In genomic region chr1:206672844-206673758, GRCh38 we compare ENCODE assay signal across 11 cellular contexts. TPM values are rescaled to one million over a fixed set of nuclear protein-coding genes. Genes with fewer than 3 reads are reported as not detected.
A peak's percentile ranks its signal among the peaks of the same experiment; 100 is the strongest.
DNase-seq lines count a peak whose midpoint lies in the region; ATAC-seq and TF ChIP-seq lines count a peak whose summit lies in the region.
"Had no signal": no experiment of that assay in that cellular context is flagged by ENCODE, and none has a peak within 500 bp of the region (broad histone marks: within the 10 kb centered on the region; RNA-seq: fewer than 3 reads in every experiment).

No MANE protein-coding gene starts in this region.

- peaks cover 0 to 2% (median 0%) of the 10 kb centered on the region in 7 donors for H3K9me3 Mint-ChIP-seq in CD14-positive monocyte

- H3K36me3 Mint-ChIP-seq in CD14-positive monocyte = peaks cover 7% of the 10 kb centered on the region in 2 donors

- CTCF ChIA-PET in HEK293T (lab: Yijun Ruan, JAX) = interaction anchor here (1.0 to 1.5 kb wide), 3 partner anchors 8 to 61 kb away, joined by 3 to 6 read pairs (median 3); partner anchors contain the start of gene EIF2D

- no peak overlapping the region for H3K4me3 Mint-ChIP-seq in CD14-positive monocyte

- H3K27me3 Mint-ChIP-seq in CD14-positive monocyte (ENCODE audit: low read depth in 3 of 3) = peaks cover 26 to 39% (median 35%) of the 10 kb centered on the region in 3 donors

- POLR2A ChIA-PET in HEK293T (lab: Yijun Ruan, JAX) = interaction anchor here (1.2 to 1.5 kb wide), 2 partner anchors 11 to 38 kb away, joined by 3 to 5 read pairs; partner anchors contain the start of gene DYRK3

- no peaks in the 10 kb centered on the region for H3K36me3 ChIP-seq in mesodermal cell (ENCODE audit: control insufficient read depth, insufficient read depth, low read length)
- H3K36me3 ChIP-seq: HAP-1, prostate gland had no signal

- H3K9me3 ChIP-seq in mesodermal cell (ENCODE audit: control insufficient read depth, low read length) = no peaks in the 10 kb centered on the region
- H3K9me3 ChIP-seq: HAP-1, prostate gland had no signal

- TF ChIP-seq CTCF in CD14-positive monocyte (IDR thresholded peaks at IDR 0.05) = no peak
- TF ChIP-seq CTCF in coronary artery (IDR thresholded peaks at IDR 0.05) = no peak

- H3K27ac ChIP-seq in coronary artery (peak overlapping the region; percentile 55 to 78), mesodermal cell (ENCODE audit: low read depth, low read length, severe bottlenecking) (peak overlapping the region; percentile 6)

- no peak for ATAC-seq in GM19328 (IDR thresholded peaks at IDR 0.05; ENCODE audit: unreplicated experiment)

- H3K4me3 ChIP-seq in coronary artery (no peak overlapping the region), mesodermal cell (ENCODE audit: extremely low read depth, insufficient read depth, low read length, poor library complexity, severe bottlenecking) (no peak overlapping the region)
- H3K4me3 ChIP-seq: HAP-1, prostate gland had no signal

- peaks cover 14% of the 10 kb centered on the region for H3K4me1 ChIP-seq in mesodermal cell (ENCODE audit: control insufficient read depth, insufficient read depth, low read length, poor library complexity, severe bottlenecking)
- H3K4me1 ChIP-seq: prostate gland had no signal

- intact Hi-C loops in CD14-positive monocyte (cut with micrococcal nuclease) = no loop called here
- intact Hi-C loops in posterior cingulate gyrus (cut with DNase I) = loop anchor here (5.0 kb wide), 1 partner anchor 61 kb away; the partner anchor contains the start of gene EIF2D

- WGBS in mesodermal cell (ENCODE audit: insufficient coverage in 2 of 2), 2 experiments = 0 to 13% methylated on average over 1 of the region's 6 CpGs

- H3K27ac Mint-ChIP-seq in CD14-positive monocyte = no peak overlapping the region

- peak; percentile 66 for DNase-seq in CD14-positive monocyte (ENCODE audit: low spot score)
- DNase-seq in MV-4-11 (lab: John Stamatoyannopoulos, UW) = peak; percentile 85
- DNase-seq in coronary artery (ENCODE audit: low spot score) = no peak
- no peak for DNase-seq in posterior cingulate gyrus
- no peak for DNase-seq in HEK293T (ENCODE audit: extremely low spot score)
- DNase-seq in activated effector memory CD4-positive, alpha-beta T cell treated with anti-CD3 and anti-CD28 coated beads, Interleukin-2, amount 50 U/mL, for 16 hours = no peak
- DNase-seq: NCI-H446 treated with DMSO at 0.1 percent for 48 hours had no signal

- H3K4me1 Mint-ChIP-seq in CD14-positive monocyte = peaks cover 5% of the 10 kb centered on the region

TF ChIP-seq in HEK293T, 16 proteins besides CTCF, POLR2A, EP300 and RAD21:
- no peak for TF ChIP-seq ELF4 (IDR thresholded peaks at IDR 0.05)
- no peak for TF ChIP-seq FOXK2 (IDR thresholded peaks at IDR 0.05)
- TF ChIP-seq PKNOX1 (IDR thresholded peaks at IDR 0.05) = no peak; the same call in 1 of the 2 replicates
- TF ChIP-seq ARNT (IDR thresholded peaks at IDR 0.05) = no peak
- TF ChIP-seq SUZ12 (IDR thresholded peaks at IDR 0.05) = no peak
- TF ChIP-seq TARDBP (IDR thresholded peaks at IDR 0.05) = no peak
- no peak for TF ChIP-seq HDGF (IDR thresholded peaks at IDR 0.05; ENCODE audit: borderline replicate concordance)
- no peak for TF ChIP-seq FOXM1 (IDR thresholded peaks at IDR 0.05; ENCODE audit: borderline replicate concordance)

RNA-seq across cellular contexts. Expression of gene MAPKAPK2, which starts 11.6 kb away (rescaled TPM):
- polyA plus RNA-seq in CD14-positive monocyte = 1 to 10 TPM; 1.6 to 2.2 TPM
- polyA plus RNA-seq in mesodermal cell (2013, experiment 1 of 2) = 91.5 TPM
- 79.3 TPM for polyA plus RNA-seq in mesodermal cell (2013, experiment 2 of 2)

RNA-seq across cellular contexts. Expression of gene DYRK3, which starts 37.8 kb away (rescaled TPM):
- polyA plus RNA-seq in CD14-positive monocyte = not detected
- polyA plus RNA-seq in mesodermal cell (2013, experiment 1 of 2) = 12.6 TPM
- 10.4 TPM for polyA plus RNA-seq in mesodermal cell (2013, experiment 2 of 2)

Comparison
In these comparisons a context has a peak if more than half of its experiments do, and no peak if none do; other contexts are left out.
1. DNase-seq: peak in CD14-positive monocyte (single experiment) and MV-4-11 (single experiment); none in coronary artery (single experiment), posterior cingulate gyrus (0 of 10), HEK293T (single experiment) and activated effector memory CD4-positive, alpha-beta T cell treated with anti-CD3 and anti-CD28 coated beads, Interleukin-2, amount 50 U/mL, for 16 hours (single experiment).